20 cellular contexts compared by ENCODE assay signal in the genomic region with DNA sequence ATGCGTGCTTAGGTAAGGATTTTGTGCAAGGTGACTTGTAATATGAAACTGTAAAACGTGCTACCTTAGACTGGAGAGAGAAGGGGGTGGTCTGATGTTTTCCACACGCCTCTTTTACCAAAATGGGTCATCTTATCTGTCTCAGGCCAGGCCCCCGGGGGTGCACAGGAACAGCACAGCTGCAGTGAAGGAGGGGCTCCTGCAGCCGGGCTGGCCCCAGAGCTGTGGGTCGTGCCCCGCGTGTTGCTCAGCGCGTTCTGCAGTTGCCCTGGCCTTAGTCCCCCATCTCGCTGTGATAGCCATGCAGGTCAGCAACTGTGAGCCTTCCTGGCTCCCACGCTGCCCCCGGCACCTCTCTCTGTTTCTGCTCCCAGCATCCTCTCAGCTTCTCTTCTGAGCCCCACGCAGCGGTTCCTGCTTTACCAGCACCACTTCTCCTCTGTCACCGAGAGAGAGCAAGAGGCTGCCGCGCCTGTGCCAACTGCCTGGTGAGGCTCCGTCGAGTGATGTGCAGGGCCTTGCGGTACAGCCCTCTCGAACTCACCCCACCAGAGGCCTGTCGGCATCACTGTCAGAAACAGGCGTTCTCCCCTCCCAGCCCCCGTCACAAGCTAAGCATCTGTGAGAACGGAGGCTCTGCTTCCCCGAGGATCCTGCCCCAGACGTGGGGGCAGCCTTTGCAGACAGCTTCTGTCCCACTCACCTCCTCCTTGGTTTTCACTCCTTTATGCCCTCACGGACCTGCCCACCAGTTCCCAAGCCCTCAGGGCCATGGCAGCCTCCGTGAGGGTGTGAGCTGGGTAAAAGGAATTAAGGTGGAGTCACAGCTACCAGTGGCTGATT.
DNase-seq lines count a peak whose midpoint lies in the region; ATAC-seq and TF ChIP-seq lines count a peak whose summit lies in the region.
"Had no signal": no experiment of that assay in that cellular context is flagged by ENCODE, and none has a peak within 500 bp of the region (broad histone marks: within the 10 kb centered on the region; RNA-seq: fewer than 3 reads in every experiment).

No MANE protein-coding gene starts in this region.

- ATAC-seq in sciatic nerve, result no peak
- no peak for ATAC-seq in HG03097 (IDR thresholded peaks at IDR 0.05; ENCODE audit: low FRiP score, unreplicated experiment)
- no peak for ATAC-seq in GM18873 (IDR thresholded peaks at IDR 0.05; ENCODE audit: low FRiP score, unreplicated experiment)
- ATAC-seq: activated naive CD4-positive, alpha-beta T cell treated with anti-CD3 and anti-CD28 coated beads, Interleukin-2, amount 50 U/mL, for 72 hours; lower lobe of right lung; stimulated activated memory B cell treated with anti-CD40 and anti-IgM and Interleukin-4, amounts not matched to agents 10 μg/mL and 1 μg/mL and 100 μg/mL, for 72 hours had no signal

- H3K4me2 ChIP-seq in BLaER1 treated with 17β-estradiol and CSF1 and Interleukin-3, amounts not matched to agents 10 nM and 100 nM, result peak overlapping the region in 8 of 11 experiments; percentile 14 to 72 (median 57); a peak in 16 of 22 replicates

- intact Hi-C loops in sciatic nerve (cut with DNase I), result no loop called here
- intact Hi-C loops in uterus (cut with DNase I; ENCODE audit: low total_unique reads), result no loop called here

- peaks cover 21 to 64% (median 40%) of the 10 kb centered on the region in 10 experiments for H3K4me1 ChIP-seq in BLaER1 treated with 17β-estradiol and CSF1 and Interleukin-3, amounts not matched to agents 10 nM and 100 nM
- no peaks in the 10 kb centered on the region for H3K4me1 ChIP-seq in uterus

- peaks cover 0 to 7% (median 0%) of the 10 kb centered on the region in 11 experiments; a peak in 1 of 22 replicates for H3K27me3 ChIP-seq in BLaER1 treated with 17β-estradiol and CSF1 and Interleukin-3, amounts not matched to agents 10 nM and 100 nM
- no peaks in the 10 kb centered on the region for H3K27me3 ChIP-seq in uterus
- H3K27me3 ChIP-seq: ascending aorta, neutrophil, SJCRH30 had no signal

- no peak overlapping the region for H3K4me3 ChIP-seq in BLaER1 treated with 17β-estradiol and CSF1 and Interleukin-3, amounts not matched to agents 10 nM and 100 nM
- H3K4me3 ChIP-seq in epithelial cell of esophagus (ENCODE audit: low read length) (no peak overlapping the region), uterus (no peak overlapping the region)
- H3K4me3 ChIP-seq: ascending aorta, lower lobe of right lung, SJCRH30 had no signal

- TF ChIP-seq CTCF in epithelial cell of esophagus (IDR thresholded peaks at IDR 0.05; ENCODE audit: insufficient read depth, low read depth, low read length, missing control alignments) (no peak), uterus (IDR thresholded peaks at IDR 0.05) (no peak)

- DNase-seq in EL (peak; percentile 25), epithelial cell of esophagus (ENCODE audit: low read depth) (peak; percentile 51), sciatic nerve (ENCODE audit: low spot score) (peak; percentile 48), uterus (no peak)
- DNase-seq: CD4-positive, alpha-beta memory T cell; central memory CD4-positive, alpha-beta T cell; dermis blood vessel endothelial cell; lower lobe of right lung; NCI-H1417 treated with DMSO at 0.1 percent for 48 hours; NCI-H2107; NCI-H510A treated with DMSO at 0.1 percent for 48 hours; SJCRH30; stimulated activated CD4-positive, alpha-beta T cell treated with anti-CD3 and anti-CD28 coated beads, Interleukin-2, amount 100 ng/mL, for 48 hours had no signal

- no peaks in the 10 kb centered on the region for H3K9me3 ChIP-seq in BLaER1 treated with 17β-estradiol and CSF1 and Interleukin-3, amounts not matched to agents 10 nM and 100 nM (replicated peaks in 1 of 11)
- no peaks in the 10 kb centered on the region for H3K9me3 ChIP-seq in uterus
- H3K9me3 ChIP-seq: ascending aorta, lower lobe of right lung, neutrophil, SJCRH30 had no signal

- TF ChIP-seq POLR2A in uterus (IDR thresholded peaks at IDR 0.05), result no peak

- H4K20me1 ChIP-seq in BLaER1 treated with 17β-estradiol and CSF1 and Interleukin-3, amounts not matched to agents 10 nM and 100 nM, result peaks cover 0 to 96% (median 72%) of the 10 kb centered on the region in 11 experiments; a peak in 17 of 22 replicates

- H3K27ac ChIP-seq in BLaER1 treated with 17β-estradiol and CSF1 and Interleukin-3, amounts not matched to agents 10 nM and 100 nM, result no peak overlapping the region
- no peak overlapping the region for H3K27ac ChIP-seq in uterus
- H3K27ac ChIP-seq: ascending aorta, lower lobe of right lung, neutrophil, SJCRH30 had no signal

- H3K9ac ChIP-seq in BLaER1 treated with 17β-estradiol and CSF1 and Interleukin-3, amounts not matched to agents 10 nM and 100 nM, result peak overlapping the region in 1 of 11 experiments; percentile 1; a peak in 1 of 22 replicates

- peaks cover 0 to 57% (median 20%) of the 10 kb centered on the region in 11 experiments; a peak in 17 of 22 replicates for H3K36me3 ChIP-seq in BLaER1 treated with 17β-estradiol and CSF1 and Interleukin-3, amounts not matched to agents 10 nM and 100 nM
- no peaks in the 10 kb centered on the region for H3K36me3 ChIP-seq in uterus
- H3K36me3 ChIP-seq: neutrophil, SJCRH30 had no signal

Comparison
In these comparisons a context has a peak if more than half of its experiments do, and no peak if none do; other contexts are left out.
1. DNase-seq: peak in EL (single experiment), epithelial cell of esophagus (single experiment) and sciatic nerve (single experiment); none in uterus (0 of 2).